Comparison of ENCODE assay signal across 1 cellular context in genomic region chr18:9016819-9017169, GRCh38.
TF ChIP-seq lines count a peak whose summit lies in the region.

No MANE protein-coding gene starts in this region.

TF ChIP-seq in SK-N-SH treated with all-trans-retinoic acid at 6 μM for 48 hours, 23 proteins besides CTCF, POLR2A, EP300 and RAD21 (continued from another document):
- TF ChIP-seq BACH2 (CRISPR knock-in tag; IDR thresholded peaks at IDR 0.05; ENCODE audit: borderline replicate concordance): no peak
- no peak for TF ChIP-seq PPARA (CRISPR knock-in tag; IDR thresholded peaks at IDR 0.05; ENCODE audit: borderline replicate concordance)
